Comparison of ENCODE assay signal across 1 cellular context in the genomic region with DNA sequence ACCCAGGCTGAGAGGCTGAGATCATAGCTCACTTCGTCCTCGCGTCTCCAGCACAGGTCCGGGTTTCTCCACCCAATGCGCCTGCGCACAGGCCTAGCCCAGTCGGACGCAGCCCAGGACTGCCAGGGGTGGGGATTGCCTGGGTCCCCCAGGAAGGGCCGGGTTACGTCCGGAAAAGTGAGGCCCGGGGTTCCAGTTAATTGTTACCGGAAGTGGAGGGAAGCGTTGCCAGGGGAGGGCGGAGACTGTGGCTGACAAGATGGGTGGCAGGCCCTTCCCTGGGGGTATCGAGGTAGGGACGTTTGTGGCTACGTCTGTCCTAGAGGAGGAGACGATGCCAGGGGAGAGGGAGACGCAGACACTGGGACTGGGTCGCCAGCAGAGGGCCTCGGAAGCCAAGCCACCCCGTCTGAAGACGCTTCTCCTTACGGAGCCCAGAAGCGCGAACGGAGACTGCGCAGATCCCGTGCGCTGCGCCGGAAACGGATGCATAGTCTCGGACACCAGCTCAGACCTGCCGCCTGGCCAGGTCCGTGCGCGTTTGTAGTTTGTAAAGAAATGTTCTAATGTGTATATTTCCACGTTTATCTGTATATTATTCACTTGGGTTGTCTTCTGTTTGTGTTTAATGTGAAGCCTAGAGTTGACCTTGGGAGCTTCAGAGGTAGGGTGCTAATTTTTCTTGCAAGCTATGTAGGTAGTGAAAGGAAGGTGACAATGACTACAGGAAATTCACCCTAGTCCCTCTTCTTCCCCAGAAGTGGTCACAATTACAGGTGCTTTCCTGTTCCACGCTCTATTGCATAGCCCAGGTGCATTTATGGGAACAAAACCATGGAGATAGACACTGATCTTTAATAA.
TF ChIP-seq lines count a peak whose summit lies in the region.

No MANE protein-coding gene starts in this region.

TF ChIP-seq in GM12878, 131 proteins besides CTCF, POLR2A, EP300 and RAD21 (continues in another document):
- TF ChIP-seq NFYA (IDR thresholded peaks at IDR 0.05; ENCODE audit: borderline replicate concordance, low read depth, low read length): no peak
- TF ChIP-seq BHLHE40 (IDR thresholded peaks at IDR 0.05; ENCODE audit: borderline replicate concordance in 1 of 2, low read depth in 2 of 2, low read length in 1 of 2): peak; percentile 71 to 93; a peak in 3 of 4 replicates
- no peak for TF ChIP-seq JUND (IDR thresholded peaks at IDR 0.05; ENCODE audit: low read depth, low read length)
- TF ChIP-seq, protein P1, sequence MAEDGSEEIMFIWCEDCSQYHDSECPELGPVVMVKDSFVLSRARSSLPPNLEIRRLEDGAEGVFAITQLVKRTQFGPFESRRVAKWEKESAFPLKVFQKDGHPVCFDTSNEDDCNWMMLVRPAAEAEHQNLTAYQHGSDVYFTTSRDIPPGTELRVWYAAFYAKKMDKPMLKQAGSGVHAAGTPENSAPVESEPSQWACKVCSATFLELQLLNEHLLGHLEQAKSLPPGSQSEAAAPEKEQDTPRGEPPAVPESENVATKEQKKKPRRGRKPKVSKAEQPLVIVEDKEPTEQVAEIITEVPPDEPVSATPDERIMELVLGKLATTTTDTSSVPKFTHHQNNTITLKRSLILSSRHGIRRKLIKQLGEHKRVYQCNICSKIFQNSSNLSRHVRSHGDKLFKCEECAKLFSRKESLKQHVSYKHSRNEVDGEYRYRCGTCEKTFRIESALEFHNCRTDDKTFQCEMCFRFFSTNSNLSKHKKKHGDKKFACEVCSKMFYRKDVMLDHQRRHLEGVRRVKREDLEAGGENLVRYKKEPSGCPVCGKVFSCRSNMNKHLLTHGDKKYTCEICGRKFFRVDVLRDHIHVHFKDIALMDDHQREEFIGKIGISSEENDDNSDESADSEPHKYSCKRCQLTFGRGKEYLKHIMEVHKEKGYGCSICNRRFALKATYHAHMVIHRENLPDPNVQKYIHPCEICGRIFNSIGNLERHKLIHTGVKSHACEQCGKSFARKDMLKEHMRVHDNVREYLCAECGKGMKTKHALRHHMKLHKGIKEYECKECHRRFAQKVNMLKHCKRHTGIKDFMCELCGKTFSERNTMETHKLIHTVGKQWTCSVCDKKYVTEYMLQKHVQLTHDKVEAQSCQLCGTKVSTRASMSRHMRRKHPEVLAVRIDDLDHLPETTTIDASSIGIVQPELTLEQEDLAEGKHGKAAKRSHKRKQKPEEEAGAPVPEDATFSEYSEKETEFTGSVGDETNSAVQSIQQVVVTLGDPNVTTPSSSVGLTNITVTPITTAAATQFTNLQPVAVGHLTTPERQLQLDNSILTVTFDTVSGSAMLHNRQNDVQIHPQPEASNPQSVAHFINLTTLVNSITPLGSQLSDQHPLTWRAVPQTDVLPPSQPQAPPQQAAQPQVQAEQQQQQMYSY (CRISPR knock-in tag; IDR thresholded peaks at IDR 0.05): no peak
- peak; percentile 44; the same call in 1 of the 2 replicates for TF ChIP-seq SMAD5 (IDR thresholded peaks at IDR 0.05; ENCODE audit: low read depth)
- TF ChIP-seq, protein P2, sequence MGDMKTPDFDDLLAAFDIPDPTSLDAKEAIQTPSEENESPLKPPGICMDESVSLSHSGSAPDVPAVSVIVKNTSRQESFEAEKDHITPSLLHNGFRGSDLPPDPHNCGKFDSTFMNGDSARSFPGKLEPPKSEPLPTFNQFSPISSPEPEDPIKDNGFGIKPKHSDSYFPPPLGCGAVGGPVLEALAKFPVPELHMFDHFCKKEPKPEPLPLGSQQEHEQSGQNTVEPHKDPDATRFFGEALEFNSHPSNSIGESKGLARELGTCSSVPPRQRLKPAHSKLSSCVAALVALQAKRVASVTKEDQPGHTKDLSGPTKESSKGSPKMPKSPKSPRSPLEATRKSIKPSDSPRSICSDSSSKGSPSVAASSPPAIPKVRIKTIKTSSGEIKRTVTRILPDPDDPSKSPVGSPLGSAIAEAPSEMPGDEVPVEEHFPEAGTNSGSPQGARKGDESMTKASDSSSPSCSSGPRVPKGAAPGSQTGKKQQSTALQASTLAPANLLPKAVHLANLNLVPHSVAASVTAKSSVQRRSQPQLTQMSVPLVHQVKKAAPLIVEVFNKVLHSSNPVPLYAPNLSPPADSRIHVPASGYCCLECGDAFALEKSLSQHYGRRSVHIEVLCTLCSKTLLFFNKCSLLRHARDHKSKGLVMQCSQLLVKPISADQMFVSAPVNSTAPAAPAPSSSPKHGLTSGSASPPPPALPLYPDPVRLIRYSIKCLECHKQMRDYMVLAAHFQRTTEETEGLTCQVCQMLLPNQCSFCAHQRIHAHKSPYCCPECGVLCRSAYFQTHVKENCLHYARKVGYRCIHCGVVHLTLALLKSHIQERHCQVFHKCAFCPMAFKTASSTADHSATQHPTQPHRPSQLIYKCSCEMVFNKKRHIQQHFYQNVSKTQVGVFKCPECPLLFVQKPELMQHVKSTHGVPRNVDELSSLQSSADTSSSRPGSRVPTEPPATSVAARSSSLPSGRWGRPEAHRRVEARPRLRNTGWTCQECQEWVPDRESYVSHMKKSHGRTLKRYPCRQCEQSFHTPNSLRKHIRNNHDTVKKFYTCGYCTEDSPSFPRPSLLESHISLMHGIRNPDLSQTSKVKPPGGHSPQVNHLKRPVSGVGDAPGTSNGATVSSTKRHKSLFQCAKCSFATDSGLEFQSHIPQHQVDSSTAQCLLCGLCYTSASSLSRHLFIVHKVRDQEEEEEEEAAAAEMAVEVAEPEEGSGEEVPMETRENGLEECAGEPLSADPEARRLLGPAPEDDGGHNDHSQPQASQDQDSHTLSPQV (IDR thresholded peaks at IDR 0.05): no peak
- no peak for TF ChIP-seq RBBP5 (conservative IDR thresholded peaks at IDR 0.05)
- no peak for TF ChIP-seq KDM1A (IDR thresholded peaks at IDR 0.05; ENCODE audit: borderline replicate concordance)
- no peak for TF ChIP-seq CEBPB (IDR thresholded peaks at IDR 0.05; ENCODE audit: borderline replicate concordance in 1 of 2, low read depth in 2 of 2, low read length in 2 of 2)
- TF ChIP-seq CHD4 (IDR thresholded peaks at IDR 0.05): no peak
- no peak for TF ChIP-seq YBX1 (IDR thresholded peaks at IDR 0.05)
- TF ChIP-seq CBX3 (IDR thresholded peaks at IDR 0.05; ENCODE audit: borderline replicate concordance, low read depth): no peak
- TF ChIP-seq, protein P3, sequence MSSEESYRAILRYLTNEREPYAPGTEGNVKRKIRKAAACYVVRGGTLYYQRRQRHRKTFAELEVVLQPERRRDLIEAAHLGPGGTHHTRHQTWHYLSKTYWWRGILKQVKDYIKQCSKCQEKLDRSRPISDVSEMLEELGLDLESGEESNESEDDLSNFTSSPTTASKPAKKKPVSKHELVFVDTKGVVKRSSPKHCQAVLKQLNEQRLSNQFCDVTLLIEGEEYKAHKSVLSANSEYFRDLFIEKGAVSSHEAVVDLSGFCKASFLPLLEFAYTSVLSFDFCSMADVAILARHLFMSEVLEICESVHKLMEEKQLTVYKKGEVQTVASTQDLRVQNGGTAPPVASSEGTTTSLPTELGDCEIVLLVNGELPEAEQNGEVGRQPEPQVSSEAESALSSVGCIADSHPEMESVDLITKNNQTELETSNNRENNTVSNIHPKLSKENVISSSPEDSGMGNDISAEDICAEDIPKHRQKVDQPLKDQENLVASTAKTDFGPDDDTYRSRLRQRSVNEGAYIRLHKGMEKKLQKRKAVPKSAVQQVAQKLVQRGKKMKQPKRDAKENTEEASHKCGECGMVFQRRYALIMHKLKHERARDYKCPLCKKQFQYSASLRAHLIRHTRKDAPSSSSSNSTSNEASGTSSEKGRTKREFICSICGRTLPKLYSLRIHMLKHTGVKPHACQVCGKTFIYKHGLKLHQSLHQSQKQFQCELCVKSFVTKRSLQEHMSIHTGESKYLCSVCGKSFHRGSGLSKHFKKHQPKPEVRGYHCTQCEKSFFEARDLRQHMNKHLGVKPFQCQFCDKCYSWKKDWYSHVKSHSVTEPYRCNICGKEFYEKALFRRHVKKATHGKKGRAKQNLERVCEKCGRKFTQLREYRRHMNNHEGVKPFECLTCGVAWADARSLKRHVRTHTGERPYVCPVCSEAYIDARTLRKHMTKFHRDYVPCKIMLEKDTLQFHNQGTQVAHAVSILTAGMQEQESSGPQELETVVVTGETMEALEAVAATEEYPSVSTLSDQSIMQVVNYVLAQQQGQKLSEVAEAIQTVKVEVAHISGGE (CRISPR knock-in tag; IDR thresholded peaks at IDR 0.05): no peak; the same call in 1 of the 2 replicates
- TF ChIP-seq ZBTB33 (IDR thresholded peaks at IDR 0.05): no peak
- TF ChIP-seq NFIC (IDR thresholded peaks at IDR 0.05; ENCODE audit: low read depth, low read length): 0 out of 2 replicates have a peak, but pooled peaks have one; percentile 16
- no peak for TF ChIP-seq BCLAF1 (IDR thresholded peaks at IDR 0.05)
- TF ChIP-seq BMI1 (IDR thresholded peaks at IDR 0.05; ENCODE audit: borderline replicate concordance): peak; percentile 32; the same call in 1 of the 2 replicates
- no peak for TF ChIP-seq SKIL (IDR thresholded peaks at IDR 0.05; ENCODE audit: low read depth, poor library complexity, severe bottlenecking)
- no peak for TF ChIP-seq MYC (IDR thresholded peaks at IDR 0.05; ENCODE audit: insufficient read depth, insufficient read length, insufficient replicate concordance, low read length, severe bottlenecking)
- TF ChIP-seq FOS (IDR thresholded peaks at IDR 0.05; ENCODE audit: borderline replicate concordance, extremely low read depth, insufficient read length): no peak
- TF ChIP-seq DPF2 (IDR thresholded peaks at IDR 0.05): peak; percentile 47; the same call in 1 of the 2 replicates
- TF ChIP-seq PAX8 (IDR thresholded peaks at IDR 0.05): peak; percentile 90
- TF ChIP-seq SMC3 (IDR thresholded peaks at IDR 0.05; ENCODE audit: borderline replicate concordance, low read length): peak; percentile 44; the same call in 1 of the 2 replicates
- TF ChIP-seq SIX5 (IDR thresholded peaks at IDR 0.05; ENCODE audit: low read depth, low read length, severe bottlenecking): no peak
- TF ChIP-seq SIN3A (IDR thresholded peaks at IDR 0.05; ENCODE audit: low read depth, low read length): peak; percentile 68
- TF ChIP-seq E4F1 (IDR thresholded peaks at IDR 0.05; ENCODE audit: borderline replicate concordance, partially characterized antibody): peak; percentile 76
- TF ChIP-seq HDAC2 (IDR thresholded peaks at IDR 0.05): no peak; the same call in 1 of the 2 replicates
